8 cellular contexts compared by ENCODE assay signal in genomic region chr14:50083467-50084337, GRCh38. TPM values are rescaled to one million over a fixed set of nuclear protein-coding genes. Genes with fewer than 3 reads are reported as not detected.
DNase-seq lines count a peak whose midpoint lies in the region; ATAC-seq, FAIRE-seq and TF ChIP-seq lines count a peak whose summit lies in the region.

No MANE protein-coding gene starts in this region.

- H3K9me2 ChIP-seq in GM23338 (ENCODE audit: insufficient read depth), result no peaks in the 10 kb centered on the region

- H3K36me3 Mint-ChIP-seq in activated CD4-positive, alpha-beta T cell treated with anti-CD3 and anti-CD28 coated beads, Interleukin-2, amount 10 ng/mL, durations not matched to agents 24 days and 14 days (ENCODE audit: low read depth), result peaks cover 7% of the 10 kb centered on the region
- H3K36me3 Mint-ChIP-seq in type B pancreatic cell, result no peaks in the 10 kb centered on the region
- no peaks in the 10 kb centered on the region for H3K36me3 Mint-ChIP-seq in GM23338 (ENCODE audit: low read depth)

- H3F3A ChIP-seq in GM23338 (replicated peaks; ENCODE audit: low read depth), result no peaks in the 10 kb centered on the region

- peak overlapping the region; percentile 92 for H3K27ac ChIP-seq in foreskin keratinocyte
- no peak overlapping the region for H3K27ac ChIP-seq in GM23338 (ENCODE audit: low read depth)
- no peak overlapping the region for H3K27ac ChIP-seq in pancreas

- no peaks in the 10 kb centered on the region for H3K27me3 Mint-ChIP-seq in activated CD4-positive, alpha-beta T cell treated with anti-CD3 and anti-CD28 coated beads, Interleukin-2, amount 10 ng/mL, durations not matched to agents 24 days and 14 days
- H3K27me3 Mint-ChIP-seq in type B pancreatic cell (no peaks in the 10 kb centered on the region), GM23338 (ENCODE audit: insufficient read depth, low read depth, poor library complexity) (peaks cover 1% of the 10 kb centered on the region)

- no peak for FAIRE-seq in pancreas (lab: Jason Lieb, UNC)

- TF ChIP-seq POLR2A in GM18526 (IDR thresholded peaks at IDR 0.05; ENCODE audit: extremely low read depth, insufficient read length), result peak; percentile 13

- no peaks in the 10 kb centered on the region for H3K9me3 ChIP-seq in pancreas

- peak overlapping the region; percentile 93 for H3K27ac Mint-ChIP-seq in activated CD4-positive, alpha-beta T cell treated with anti-CD3 and anti-CD28 coated beads, Interleukin-2, amount 10 ng/mL, durations not matched to agents 24 days and 14 days
- peak overlapping the region; percentile 3 for H3K27ac Mint-ChIP-seq in type B pancreatic cell
- no peak overlapping the region for H3K27ac Mint-ChIP-seq in GM23338

- no peaks in the 10 kb centered on the region for H3K9me3 Mint-ChIP-seq in activated CD4-positive, alpha-beta T cell treated with anti-CD3 and anti-CD28 coated beads, Interleukin-2, amount 10 ng/mL, durations not matched to agents 24 days and 14 days
- no peaks in the 10 kb centered on the region for H3K9me3 Mint-ChIP-seq in type B pancreatic cell
- H3K9me3 Mint-ChIP-seq in GM23338, result no peaks in the 10 kb centered on the region

- H3K36me3 ChIP-seq in GM23338 (ENCODE audit: insufficient read depth), result no peaks in the 10 kb centered on the region
- H3K36me3 ChIP-seq in pancreas, result no peaks in the 10 kb centered on the region

- no peak for TF ChIP-seq CTCF in foreskin keratinocyte (conservative IDR thresholded peaks at IDR 0.05)
- TF ChIP-seq CTCF in type B pancreatic cell (conservative IDR thresholded peaks at IDR 0.05), result no peak
- no peak for TF ChIP-seq CTCF in GM23338 (conservative IDR thresholded peaks at IDR 0.05; ENCODE audit: low read depth in 2 of 2)
- no peak for TF ChIP-seq CTCF in pancreas (IDR thresholded peaks at IDR 0.05)

- DNase-seq in activated CD4-positive, alpha-beta T cell treated with anti-CD3 and anti-CD28 coated beads, Interleukin-2, amount 10 ng/mL, durations not matched to agents 24 days and 14 days, result peak; percentile 84
- DNase-seq in foreskin keratinocyte (no peak), type B pancreatic cell (ENCODE audit: extremely low spot score, unreplicated experiment) (no peak), GM23338 (ENCODE audit: low spot score) (no peak), pancreas (no peak), RKO (ENCODE audit: low spot score) (no peak)

- H3K4me1 Mint-ChIP-seq in activated CD4-positive, alpha-beta T cell treated with anti-CD3 and anti-CD28 coated beads, Interleukin-2, amount 10 ng/mL, durations not matched to agents 24 days and 14 days, result peaks cover 69% of the 10 kb centered on the region
- H3K4me1 Mint-ChIP-seq in type B pancreatic cell (ENCODE audit: unreplicated experiment) (peaks cover 26% of the 10 kb centered on the region), GM23338 (peaks cover 4% of the 10 kb centered on the region; the same call in 2 of the 3 replicates)

- H2AFZ ChIP-seq in GM23338, result no peak overlapping the region

- no peak overlapping the region for H3K4me2 ChIP-seq in GM23338

- H4K20me1 ChIP-seq in GM23338 (replicated peaks; ENCODE audit: insufficient read depth), result no peaks in the 10 kb centered on the region

- H3K4me1 ChIP-seq in foreskin keratinocyte (peaks cover 32% of the 10 kb centered on the region), GM23338 (ENCODE audit: insufficient read depth) (peaks cover 10% of the 10 kb centered on the region), pancreas (no peaks in the 10 kb centered on the region)

- H3K4me3 ChIP-seq in GM23338, result no peak overlapping the region
- no peak overlapping the region for H3K4me3 ChIP-seq in pancreas

- peak; percentile 44 for ATAC-seq in HG02973 (IDR thresholded peaks at IDR 0.05; ENCODE audit: unreplicated experiment)
- ATAC-seq in foreskin keratinocyte, result peak; percentile 21
- ATAC-seq in GM23338, result no peak
- ATAC-seq in pancreas, result no peak

- intact Hi-C loops in activated CD4-positive, alpha-beta T cell treated with anti-CD3 and anti-CD28 coated beads, Interleukin-2, amount 10 ng/mL, durations not matched to agents 24 days and 14 days (cut with micrococcal nuclease), result loop anchor here (1.0 to 5.0 kb wide), 12 partner anchors 13 to 439 kb away; no protein-coding TSS in a partner anchor
- intact Hi-C loops in pancreas (cut with DNase I), result no loop called here

- H3K27me3 ChIP-seq in foreskin keratinocyte (no peaks in the 10 kb centered on the region), GM23338 (ENCODE audit: insufficient read depth) (no peaks in the 10 kb centered on the region), pancreas (no peaks in the 10 kb centered on the region)

- no peaks in the 10 kb centered on the region for H3K79me2 ChIP-seq in GM23338 (replicated peaks; ENCODE audit: insufficient read depth)

- H3K4me3 Mint-ChIP-seq in activated CD4-positive, alpha-beta T cell treated with anti-CD3 and anti-CD28 coated beads, Interleukin-2, amount 10 ng/mL, durations not matched to agents 24 days and 14 days, result peak overlapping the region; percentile 56
- no peak overlapping the region for H3K4me3 Mint-ChIP-seq in type B pancreatic cell
- no peak overlapping the region for H3K4me3 Mint-ChIP-seq in GM23338

- WGBS in pancreas, 2 donors, result 88 to 93% methylated on average over 17 of the region's 17 CpGs

TF ChIP-seq in GM23338, 12 proteins besides CTCF, POLR2A, EP300 and RAD21 (continues in another document):
- TF ChIP-seq CREB1 (CRISPR knock-in tag; IDR thresholded peaks at IDR 0.05; ENCODE audit: low read depth) (no peak), ZNF462 (CRISPR knock-in tag; IDR thresholded peaks at IDR 0.05) (no peak), NANOG (IDR thresholded peaks at IDR 0.05; ENCODE audit: borderline replicate concordance) (no peak), EZH2phosphoT487 (IDR thresholded peaks at IDR 0.05; ENCODE audit: unreplicated experiment) (no peak), POLR2AphosphoS5 (IDR thresholded peaks at IDR 0.05; ENCODE audit: low read depth) (no peak)

RNA-seq across cellular contexts. Expression of gene VCPKMT, which starts 32.7 kb away (rescaled TPM):
- 13.9 and 14.3 TPM in 2 replicates for total RNA-seq in activated CD4-positive, alpha-beta T cell treated with anti-CD3 and anti-CD28 coated beads, Interleukin-2, amount 10 ng/mL, durations not matched to agents 24 days and 14 days
- 5.9 and 6.7 TPM in 2 replicates for total RNA-seq in foreskin keratinocyte
- 4.3 and 4.6 TPM in 2 replicates for polyA plus RNA-seq in foreskin keratinocyte
- 11.6 and 13.9 TPM in 2 replicates for total RNA-seq in type B pancreatic cell (ENCODE audit: low replicate concordance)
- total RNA-seq in GM23338 (2014; rRNA removed; shearing (Covaris generic)), result 8.0 and 12.3 TPM in 2 replicates
- polyA plus RNA-seq in GM23338 (2016; fragmentation: Nextera tagmentation; extraction: Ambion mirVana), result 12.6 and 15.8 TPM in 2 replicates
- 1 to 10 TPM; 2.8 to 4.8 (median 3.0) TPM for total RNA-seq in pancreas
- 10 to 100 TPM; 12.2 to 13.3 TPM for polyA plus RNA-seq in pancreas

Comparison
In these comparisons a context has a peak if more than half of its experiments do, and no peak if none do; other contexts are left out.
1. ATAC-seq: peak in HG02973 (single experiment) and foreskin keratinocyte (single experiment); none in GM23338 (single experiment) and pancreas (0 of 4).